In genomic region chrX:46836701-46837542, GRCh38 we compare ENCODE assay signal across 8 cellular contexts. TPM values are rescaled to one million over a fixed set of nuclear protein-coding genes. Genes with fewer than 3 reads are reported as not detected.
A peak's percentile ranks its signal among the peaks of the same experiment; 100 is the strongest.
DNase-seq lines count a peak whose midpoint lies in the region; ATAC-seq and TF ChIP-seq lines count a peak whose summit lies in the region.

RP2 (plus strand) TSS chrX:46837043; CDS start chrX:46837101, 58 bp downstream.

- H3K9me3 ChIP-seq in HUES64 (ENCODE audit: insufficient read depth, low read depth, low read length) (no peaks in the 10 kb centered on the region), OCI-LY3 (ENCODE audit: insufficient read depth, low read length) (no peaks in the 10 kb centered on the region)

- no peaks in the 10 kb centered on the region for H3K4me1 ChIP-seq in HUES64 (ENCODE audit: insufficient read depth, low read length)
- peaks cover 22% of the 10 kb centered on the region for H3K4me1 ChIP-seq in OCI-LY3 (ENCODE audit: low read length)

- H3K9ac ChIP-seq in HUES64 (ENCODE audit: low read depth, low read length) (peak within 1 kb of the TSS; percentile 79), OCI-LY3 (ENCODE audit: low read length) (peak within 1 kb of the TSS; percentile 91)

- no peak for TF ChIP-seq CTCF in OCI-LY3 (IDR thresholded peaks at IDR 0.05; ENCODE audit: low read depth, low read length)

- H3K36me3 ChIP-seq in HUES64 (ENCODE audit: insufficient read depth, low read length) (no peaks in the 10 kb centered on the region), OCI-LY3 (replicated peaks; ENCODE audit: low read depth, low read length) (no peaks in the 10 kb centered on the region)

- peak; percentile 92 for DNase-seq in D341Med (ENCODE audit: low spot score)
- DNase-seq in activated T-cell treated with anti-CD3 and anti-CD28 coated beads for 24 hours (ENCODE audit: low read depth) = peak; percentile 77
- peak; percentile 31 for DNase-seq in epidermal melanocyte (ENCODE audit: insufficient read length, low spot score)
- peak; percentile 88 for DNase-seq in midbrain (lab: John Stamatoyannopoulos, UW)
- peak; percentile 80 to 84 for DNase-seq in stimulated activated CD8-positive, alpha-beta memory T cell treated with anti-CD3 and anti-CD28 coated beads, Interleukin-15, amount 100 ng/mL, for 48 hours (ENCODE audit: low read depth in 2 of 2)

- peak within 1 kb of the TSS; percentile 84 for H3K4me2 ChIP-seq in OCI-LY3 (ENCODE audit: low read length)

- H2AFZ ChIP-seq in OCI-LY3 (ENCODE audit: low read depth, low read length) = peak within 1 kb of the TSS; percentile 82

- H4K20me1 ChIP-seq in OCI-LY3 (ENCODE audit: insufficient read depth, low read length) = peaks cover 21% of the 10 kb centered on the region; the same call in 1 of the 2 replicates

- peaks cover 49% of the 10 kb centered on the region for H3K79me2 ChIP-seq in OCI-LY3 (ENCODE audit: low read length)

- H3K27ac ChIP-seq in HUES64 (ENCODE audit: low read depth, low read length) = peak within 1 kb of the TSS; percentile 60
- H3K27ac ChIP-seq in OCI-LY3 (ENCODE audit: low read length) = peak within 1 kb of the TSS; percentile 82

- H3K27me3 ChIP-seq in HUES64 (ENCODE audit: insufficient read depth, low read length) (no peaks in the 10 kb centered on the region), OCI-LY3 (ENCODE audit: low read depth, low read length) (no peaks in the 10 kb centered on the region)

- under 1% methylated on average over 71 of the region's 71 CpGs for WGBS in HUES64

- H3K4me3 ChIP-seq in HUES64 (ENCODE audit: low read length) (peak within 1 kb of the TSS; percentile 96), OCI-LY3 (ENCODE audit: low read length) (peak within 1 kb of the TSS; percentile 98)

- peak; percentile 96 for ATAC-seq in GM21515 (IDR thresholded peaks at IDR 0.05; ENCODE audit: unreplicated experiment)

RNA-seq across cellular contexts. Expression of gene RP2, which starts in this region (rescaled TPM):
- polyA plus RNA-seq in HUES64 (2013, experiment 1 of 2) = 8.7 TPM
- polyA plus RNA-seq in HUES64 (2013, experiment 2 of 2) = 10.7 TPM

Comparison
In these comparisons a context has a peak if more than half of its experiments do, and no peak if none do; other contexts are left out.
1. Peak in every context shown above with its lines: DNase-seq, ATAC-seq, H3K4me3 ChIP-seq and H3K27ac ChIP-seq.
2. DNase-seq: peak in every context shown above with its lines; median percentile 92 in D341Med; 88 in midbrain; 82 in stimulated activated CD8-positive, alpha-beta memory T cell treated with anti-CD3 and anti-CD28 coated beads, Interleukin-15, amount 100 ng/mL, for 48 hours; 77 in activated T-cell treated with anti-CD3 and anti-CD28 coated beads for 24 hours; 31 in epidermal melanocyte.